1 cellular context compared by ENCODE assay signal in genomic region chr1:23825076-23825761, GRCh38.
A peak's percentile ranks its signal among the peaks of the same experiment; 100 is the strongest.
TF ChIP-seq lines count a peak whose summit lies in the region.

Gene HMGCL, minus strand, starts transcription at chr1:23825429. Its CDS starts 14 bp downstream, at chr1:23825415.

TF ChIP-seq in HepG2, 621 proteins besides CTCF, POLR2A, EP300 and RAD21 (continued from another document and continues in another):
- no peak for TF ChIP-seq ZNF713 (CRISPR knock-in tag; IDR thresholded peaks at IDR 0.05)
- TF ChIP-seq, protein P1, sequence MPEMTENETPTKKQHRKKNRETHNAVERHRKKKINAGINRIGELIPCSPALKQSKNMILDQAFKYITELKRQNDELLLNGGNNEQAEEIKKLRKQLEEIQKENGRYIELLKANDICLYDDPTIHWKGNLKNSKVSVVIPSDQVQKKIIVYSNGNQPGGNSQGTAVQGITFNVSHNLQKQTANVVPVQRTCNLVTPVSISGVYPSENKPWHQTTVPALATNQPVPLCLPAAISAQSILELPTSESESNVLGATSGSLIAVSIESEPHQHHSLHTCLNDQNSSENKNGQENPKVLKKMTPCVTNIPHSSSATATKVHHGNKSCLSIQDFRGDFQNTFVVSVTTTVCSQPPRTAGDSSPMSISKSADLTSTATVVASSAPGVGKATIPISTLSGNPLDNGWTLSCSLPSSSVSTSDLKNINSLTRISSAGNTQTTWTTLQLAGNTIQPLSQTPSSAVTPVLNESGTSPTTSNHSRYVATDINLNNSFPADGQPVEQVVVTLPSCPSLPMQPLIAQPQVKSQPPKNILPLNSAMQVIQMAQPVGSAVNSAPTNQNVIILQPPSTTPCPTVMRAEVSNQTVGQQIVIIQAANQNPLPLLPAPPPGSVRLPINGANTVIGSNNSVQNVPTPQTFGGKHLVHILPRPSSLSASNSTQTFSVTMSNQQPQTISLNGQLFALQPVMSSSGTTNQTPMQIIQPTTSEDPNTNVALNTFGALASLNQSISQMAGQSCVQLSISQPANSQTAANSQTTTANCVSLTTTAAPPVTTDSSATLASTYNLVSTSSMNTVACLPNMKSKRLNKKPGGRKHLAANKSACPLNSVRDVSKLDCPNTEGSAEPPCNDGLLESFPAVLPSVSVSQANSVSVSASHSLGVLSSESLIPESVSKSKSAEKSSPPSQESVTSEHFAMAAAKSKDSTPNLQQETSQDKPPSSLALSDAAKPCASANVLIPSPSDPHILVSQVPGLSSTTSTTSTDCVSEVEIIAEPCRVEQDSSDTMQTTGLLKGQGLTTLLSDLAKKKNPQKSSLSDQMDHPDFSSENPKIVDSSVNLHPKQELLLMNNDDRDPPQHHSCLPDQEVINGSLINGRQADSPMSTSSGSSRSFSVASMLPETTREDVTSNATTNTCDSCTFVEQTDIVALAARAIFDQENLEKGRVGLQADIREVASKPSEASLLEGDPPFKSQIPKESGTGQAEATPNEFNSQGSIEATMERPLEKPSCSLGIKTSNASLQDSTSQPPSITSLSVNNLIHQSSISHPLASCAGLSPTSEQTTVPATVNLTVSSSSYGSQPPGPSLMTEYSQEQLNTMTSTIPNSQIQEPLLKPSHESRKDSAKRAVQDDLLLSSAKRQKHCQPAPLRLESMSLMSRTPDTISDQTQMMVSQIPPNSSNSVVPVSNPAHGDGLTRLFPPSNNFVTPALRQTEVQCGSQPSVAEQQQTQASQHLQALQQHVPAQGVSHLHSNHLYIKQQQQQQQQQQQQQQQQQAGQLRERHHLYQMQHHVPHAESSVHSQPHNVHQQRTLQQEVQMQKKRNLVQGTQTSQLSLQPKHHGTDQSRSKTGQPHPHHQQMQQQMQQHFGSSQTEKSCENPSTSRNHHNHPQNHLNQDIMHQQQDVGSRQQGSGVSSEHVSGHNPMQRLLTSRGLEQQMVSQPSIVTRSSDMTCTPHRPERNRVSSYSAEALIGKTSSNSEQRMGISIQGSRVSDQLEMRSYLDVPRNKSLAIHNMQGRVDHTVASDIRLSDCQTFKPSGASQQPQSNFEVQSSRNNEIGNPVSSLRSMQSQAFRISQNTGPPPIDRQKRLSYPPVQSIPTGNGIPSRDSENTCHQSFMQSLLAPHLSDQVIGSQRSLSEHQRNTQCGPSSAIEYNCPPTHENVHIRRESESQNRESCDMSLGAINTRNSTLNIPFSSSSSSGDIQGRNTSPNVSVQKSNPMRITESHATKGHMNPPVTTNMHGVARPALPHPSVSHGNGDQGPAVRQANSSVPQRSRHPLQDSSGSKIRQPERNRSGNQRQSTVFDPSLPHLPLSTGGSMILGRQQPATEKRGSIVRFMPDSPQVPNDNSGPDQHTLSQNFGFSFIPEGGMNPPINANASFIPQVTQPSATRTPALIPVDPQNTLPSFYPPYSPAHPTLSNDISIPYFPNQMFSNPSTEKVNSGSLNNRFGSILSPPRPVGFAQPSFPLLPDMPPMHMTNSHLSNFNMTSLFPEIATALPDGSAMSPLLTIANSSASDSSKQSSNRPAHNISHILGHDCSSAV (CRISPR knock-in tag; IDR thresholded peaks at IDR 0.05; ENCODE audit: borderline replicate concordance) = no peak
- TF ChIP-seq JARID2 (CRISPR knock-in tag; IDR thresholded peaks at IDR 0.05; ENCODE audit: insufficient replicate concordance) = peak; percentile 54
- TF ChIP-seq HNF4A (CRISPR knock-in tag; IDR thresholded peaks at IDR 0.05) = peak; percentile 25
- TF ChIP-seq SATB2 (CRISPR knock-in tag; IDR thresholded peaks at IDR 0.05) = peak; percentile 89; the same call in 1 of the 2 replicates
- peak; percentile 71; the same call in 1 of the 2 replicates for TF ChIP-seq IRX3 (CRISPR knock-in tag; IDR thresholded peaks at IDR 0.05; ENCODE audit: borderline replicate concordance, low read depth)
- TF ChIP-seq TFDP2 (CRISPR knock-in tag; IDR thresholded peaks at IDR 0.05) = 0 out of 2 replicates have a peak, but pooled peaks have one; percentile 49
- 0 out of 2 replicates have a peak, but pooled peaks have one; percentile 20 for TF ChIP-seq ZNF30 (CRISPR knock-in tag; IDR thresholded peaks at IDR 0.05)
- TF ChIP-seq SAP130 (CRISPR knock-in tag; IDR thresholded peaks at IDR 0.05; ENCODE audit: low read depth) = peak; percentile 91
- TF ChIP-seq HOXA3 (CRISPR knock-in tag; IDR thresholded peaks at IDR 0.05) = peak; percentile 95
- TF ChIP-seq KDM2A (CRISPR knock-in tag; IDR thresholded peaks at IDR 0.05; ENCODE audit: borderline replicate concordance, low read depth) = peak; percentile 88; the same call in 1 of the 2 replicates
- 0 out of 2 replicates have a peak, but pooled peaks have one; percentile 77 for TF ChIP-seq ZNF256 (CRISPR knock-in tag; conservative IDR thresholded peaks at IDR 0.05)
- TF ChIP-seq, protein P2, sequence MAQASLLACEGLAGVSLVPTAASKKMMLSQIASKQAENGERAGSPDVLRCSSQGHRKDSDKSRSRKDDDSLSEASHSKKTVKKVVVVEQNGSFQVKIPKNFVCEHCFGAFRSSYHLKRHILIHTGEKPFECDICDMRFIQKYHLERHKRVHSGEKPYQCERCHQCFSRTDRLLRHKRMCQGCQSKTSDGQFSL (CRISPR knock-in tag; IDR thresholded peaks at IDR 0.05) = 0 out of 2 replicates have a peak, but pooled peaks have one; percentile 59
- TF ChIP-seq ZBTB7A (CRISPR knock-in tag; IDR thresholded peaks at IDR 0.05) = peak; percentile 81; the same call in 1 of the 2 replicates
- TF ChIP-seq PHF8 (CRISPR knock-in tag; IDR thresholded peaks at IDR 0.05) = peak; percentile 91
- no peak for TF ChIP-seq ZSCAN30 (CRISPR knock-in tag; IDR thresholded peaks at IDR 0.05)
- no peak for TF ChIP-seq ZBTB25 (CRISPR knock-in tag; IDR thresholded peaks at IDR 0.05)
- peak; percentile 86; the same call in 1 of the 2 replicates for TF ChIP-seq MTA1 (CRISPR knock-in tag; IDR thresholded peaks at IDR 0.05; ENCODE audit: borderline replicate concordance)
- TF ChIP-seq SRSF9 (IDR thresholded peaks at IDR 0.05; ENCODE audit: borderline replicate concordance, insufficient read depth, low read depth, low read length, poor library complexity, severe bottlenecking) = no peak
- TF ChIP-seq, protein P3, sequence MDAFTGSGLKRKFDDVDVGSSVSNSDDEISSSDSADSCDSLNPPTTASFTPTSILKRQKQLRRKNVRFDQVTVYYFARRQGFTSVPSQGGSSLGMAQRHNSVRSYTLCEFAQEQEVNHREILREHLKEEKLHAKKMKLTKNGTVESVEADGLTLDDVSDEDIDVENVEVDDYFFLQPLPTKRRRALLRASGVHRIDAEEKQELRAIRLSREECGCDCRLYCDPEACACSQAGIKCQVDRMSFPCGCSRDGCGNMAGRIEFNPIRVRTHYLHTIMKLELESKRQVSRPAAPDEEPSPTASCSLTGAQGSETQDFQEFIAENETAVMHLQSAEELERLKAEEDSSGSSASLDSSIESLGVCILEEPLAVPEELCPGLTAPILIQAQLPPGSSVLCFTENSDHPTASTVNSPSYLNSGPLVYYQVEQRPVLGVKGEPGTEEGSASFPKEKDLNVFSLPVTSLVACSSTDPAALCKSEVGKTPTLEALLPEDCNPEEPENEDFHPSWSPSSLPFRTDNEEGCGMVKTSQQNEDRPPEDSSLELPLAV (CRISPR knock-in tag; conservative IDR thresholded peaks at IDR 0.05; ENCODE audit: low read depth) = no peak
- TF ChIP-seq ZBTB7B (CRISPR knock-in tag; IDR thresholded peaks at IDR 0.05) = peak; percentile 82; the same call in 1 of the 2 replicates
- peak; percentile 63; the same call in 1 of the 2 replicates for TF ChIP-seq HBP1 (CRISPR knock-in tag; IDR thresholded peaks at IDR 0.05; ENCODE audit: low read depth)
- TF ChIP-seq ZNF382 (CRISPR knock-in tag; IDR thresholded peaks at IDR 0.05; ENCODE audit: borderline replicate concordance) = no peak
- 0 out of 2 replicates have a peak, but pooled peaks have one; percentile 51 for TF ChIP-seq RXRB (CRISPR knock-in tag; IDR thresholded peaks at IDR 0.05; ENCODE audit: borderline replicate concordance)
- TF ChIP-seq NRL (CRISPR knock-in tag; IDR thresholded peaks at IDR 0.05; ENCODE audit: borderline replicate concordance) = peak; percentile 85; the same call in 1 of the 2 replicates
- peak; percentile 57; the same call in 1 of the 2 replicates for TF ChIP-seq IRF2 (CRISPR knock-in tag; IDR thresholded peaks at IDR 0.05)
- TF ChIP-seq SALL2 (CRISPR knock-in tag; IDR thresholded peaks at IDR 0.05) = peak; percentile 77; the same call in 1 of the 2 replicates
- TF ChIP-seq FOXC1 (CRISPR knock-in tag; IDR thresholded peaks at IDR 0.05; ENCODE audit: borderline replicate concordance) = peak; percentile 88; the same call in 1 of the 2 replicates
- TF ChIP-seq KLF16 (CRISPR knock-in tag; IDR thresholded peaks at IDR 0.05) = peak in 1 of 2 experiments; percentile 73; a peak in 2 of 4 replicates
- TF ChIP-seq ZBTB42 (CRISPR knock-in tag; IDR thresholded peaks at IDR 0.05) = 0 out of 2 replicates have a peak, but pooled peaks have one; percentile 35
- no peak for TF ChIP-seq ZNF180 (CRISPR knock-in tag; IDR thresholded peaks at IDR 0.05; ENCODE audit: borderline replicate concordance, low read depth)
- TF ChIP-seq ZNF792 (CRISPR knock-in tag; IDR thresholded peaks at IDR 0.05) = peak; percentile 42; the same call in 1 of the 2 replicates
- TF ChIP-seq BCL6 (CRISPR knock-in tag; IDR thresholded peaks at IDR 0.05) = peak; percentile 62
- TF ChIP-seq ZNF33A (CRISPR knock-in tag; IDR thresholded peaks at IDR 0.05; ENCODE audit: borderline replicate concordance) = no peak
- 0 out of 2 replicates have a peak, but pooled peaks have one; percentile 48 for TF ChIP-seq ZNF205 (CRISPR knock-in tag; IDR thresholded peaks at IDR 0.05)
- 0 out of 2 replicates have a peak, but pooled peaks have one; percentile 35 for TF ChIP-seq ZNF253 (CRISPR knock-in tag; IDR thresholded peaks at IDR 0.05; ENCODE audit: borderline replicate concordance)
- peak; percentile 91 for TF ChIP-seq POLR2G (IDR thresholded peaks at IDR 0.05; ENCODE audit: low read depth, low read length)
- TF ChIP-seq, protein P4, sequence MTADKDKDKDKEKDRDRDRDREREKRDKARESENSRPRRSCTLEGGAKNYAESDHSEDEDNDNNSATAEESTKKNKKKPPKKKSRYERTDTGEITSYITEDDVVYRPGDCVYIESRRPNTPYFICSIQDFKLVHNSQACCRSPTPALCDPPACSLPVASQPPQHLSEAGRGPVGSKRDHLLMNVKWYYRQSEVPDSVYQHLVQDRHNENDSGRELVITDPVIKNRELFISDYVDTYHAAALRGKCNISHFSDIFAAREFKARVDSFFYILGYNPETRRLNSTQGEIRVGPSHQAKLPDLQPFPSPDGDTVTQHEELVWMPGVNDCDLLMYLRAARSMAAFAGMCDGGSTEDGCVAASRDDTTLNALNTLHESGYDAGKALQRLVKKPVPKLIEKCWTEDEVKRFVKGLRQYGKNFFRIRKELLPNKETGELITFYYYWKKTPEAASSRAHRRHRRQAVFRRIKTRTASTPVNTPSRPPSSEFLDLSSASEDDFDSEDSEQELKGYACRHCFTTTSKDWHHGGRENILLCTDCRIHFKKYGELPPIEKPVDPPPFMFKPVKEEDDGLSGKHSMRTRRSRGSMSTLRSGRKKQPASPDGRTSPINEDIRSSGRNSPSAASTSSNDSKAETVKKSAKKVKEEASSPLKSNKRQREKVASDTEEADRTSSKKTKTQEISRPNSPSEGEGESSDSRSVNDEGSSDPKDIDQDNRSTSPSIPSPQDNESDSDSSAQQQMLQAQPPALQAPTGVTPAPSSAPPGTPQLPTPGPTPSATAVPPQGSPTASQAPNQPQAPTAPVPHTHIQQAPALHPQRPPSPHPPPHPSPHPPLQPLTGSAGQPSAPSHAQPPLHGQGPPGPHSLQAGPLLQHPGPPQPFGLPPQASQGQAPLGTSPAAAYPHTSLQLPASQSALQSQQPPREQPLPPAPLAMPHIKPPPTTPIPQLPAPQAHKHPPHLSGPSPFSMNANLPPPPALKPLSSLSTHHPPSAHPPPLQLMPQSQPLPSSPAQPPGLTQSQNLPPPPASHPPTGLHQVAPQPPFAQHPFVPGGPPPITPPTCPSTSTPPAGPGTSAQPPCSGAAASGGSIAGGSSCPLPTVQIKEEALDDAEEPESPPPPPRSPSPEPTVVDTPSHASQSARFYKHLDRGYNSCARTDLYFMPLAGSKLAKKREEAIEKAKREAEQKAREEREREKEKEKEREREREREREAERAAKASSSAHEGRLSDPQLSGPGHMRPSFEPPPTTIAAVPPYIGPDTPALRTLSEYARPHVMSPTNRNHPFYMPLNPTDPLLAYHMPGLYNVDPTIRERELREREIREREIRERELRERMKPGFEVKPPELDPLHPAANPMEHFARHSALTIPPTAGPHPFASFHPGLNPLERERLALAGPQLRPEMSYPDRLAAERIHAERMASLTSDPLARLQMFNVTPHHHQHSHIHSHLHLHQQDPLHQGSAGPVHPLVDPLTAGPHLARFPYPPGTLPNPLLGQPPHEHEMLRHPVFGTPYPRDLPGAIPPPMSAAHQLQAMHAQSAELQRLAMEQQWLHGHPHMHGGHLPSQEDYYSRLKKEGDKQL (CRISPR knock-in tag; IDR thresholded peaks at IDR 0.05; ENCODE audit: low read depth) = 0 out of 2 replicates have a peak, but pooled peaks have one; percentile 40
- TF ChIP-seq ZNF558 (CRISPR knock-in tag; IDR thresholded peaks at IDR 0.05; ENCODE audit: borderline replicate concordance) = 0 out of 2 replicates have a peak, but pooled peaks have one; percentile 42
